ENCODE assay signal across 22 cellular contexts in genomic region chr1:112040891-112041740, GRCh38. TPM values are rescaled to one million over a fixed set of nuclear protein-coding genes. Genes with fewer than 3 reads are reported as not detected.
DNase-seq lines count a peak whose midpoint lies in the region; ATAC-seq and TF ChIP-seq lines count a peak whose summit lies in the region.
"Had no signal": no experiment of that assay in that cellular context is flagged by ENCODE, and none has a peak within 500 bp of the region (broad histone marks: within the 10 kb centered on the region; RNA-seq: fewer than 3 reads in every experiment).

No MANE protein-coding gene starts in this region.

- WGBS in testis, 2 donors = 29 to 44% methylated on average over 7 of the region's 7 CpGs

- H3K9me3 ChIP-seq in testis = no peaks in the 10 kb centered on the region
- H3K9me3 ChIP-seq: gastrocnemius medialis, prostate gland had no signal

- ATAC-seq in HG02759 (IDR thresholded peaks at IDR 0.05; ENCODE audit: unreplicated experiment) = peak; percentile 89
- ATAC-seq in HG03097 (IDR thresholded peaks at IDR 0.05; ENCODE audit: low FRiP score, unreplicated experiment) = no peak
- ATAC-seq: gastrocnemius medialis, GM23338, T-helper 17 cell had no signal

- no peaks in the 10 kb centered on the region for H3K27me3 ChIP-seq in testis
- H3K27me3 ChIP-seq: gastrocnemius medialis had no signal

- H3K27ac ChIP-seq in testis = no peak overlapping the region
- H3K27ac ChIP-seq: dorsolateral prefrontal cortex, gastrocnemius medialis, prostate gland, VCaP had no signal

- intact Hi-C loops in testis (cut with DNase I; ENCODE audit: low total_unique reads) = no loop called here

- no peaks in the 10 kb centered on the region for H3K4me1 ChIP-seq in testis
- H3K4me1 ChIP-seq: gastrocnemius medialis, prostate gland had no signal

- TF ChIP-seq POLR2A in testis (IDR thresholded peaks at IDR 0.05) = no peak

- peak; percentile 21 for DNase-seq in SIG-M5 treated with dmso at 0.1 percent for 504 hours (lab: John Stamatoyannopoulos, UW; ENCODE audit: unreplicated experiment)
- DNase-seq in SIG-M5 (lab: John Stamatoyannopoulos, UW) = no peak
- DNase-seq in NOMO-1 (lab: John Stamatoyannopoulos, UW; ENCODE audit: unreplicated experiment in 2 of 2) = peak; percentile 53 to 63
- peak; percentile 42 for DNase-seq in testis
- no peak for DNase-seq in SHP77 (lab: John Stamatoyannopoulos, UW)
- DNase-seq in HCEC 1CT = no peak
- DNase-seq: activated CD4-positive, alpha-beta T cell treated with anti-CD3 and anti-CD28 coated beads, Interleukin-2, amount 50 U/mL, for 4 hours; activated naive CD4-positive, alpha-beta T cell treated with Interleukin-2 at 50 U/mL for 16 hours; anterior cingulate cortex; central memory CD4-positive, alpha-beta T cell; dorsolateral prefrontal cortex; erythroblast; gastrocnemius medialis; GDM1; NCI-H187; SHP77 treated with DMSO at 0.1 percent for 48 hours; T-helper 17 cell had no signal

- no peak overlapping the region for H3K4me3 ChIP-seq in testis
- H3K4me3 ChIP-seq: dorsolateral prefrontal cortex, gastrocnemius medialis, GM23338, prostate gland had no signal

- H3K36me3 ChIP-seq in testis (ENCODE audit: low read depth, missing control alignments) = no peaks in the 10 kb centered on the region
- H3K36me3 ChIP-seq: gastrocnemius medialis, prostate gland had no signal

- no peak for TF ChIP-seq CTCF in testis (IDR thresholded peaks at IDR 0.05)

RNA-seq across cellular contexts. Expression of gene KCND3, which starts 51.6 kb away (rescaled TPM):
- 1 to 10 TPM; 6.0 to 6.6 TPM for total RNA-seq in testis
- polyA plus RNA-seq in testis (ENCODE audit: insufficient read depth, low read depth, low replicate concordance) = 5.5 TPM

Comparison
In these comparisons a context has a peak if more than half of its experiments do, and no peak if none do; other contexts are left out.
1. DNase-seq: peak in SIG-M5 treated with dmso at 0.1 percent for 504 hours (single experiment), NOMO-1 (2 of 2) and testis (single experiment); none in SIG-M5 (single experiment), SHP77 (0 of 2) and HCEC 1CT (single experiment).